In genomic region chr6:24448828-24449525, GRCh38 we compare ENCODE assay signal across 18 cellular contexts.
"Had no signal": no experiment of that assay in that cellular context is flagged by ENCODE, and none has a peak within 500 bp of the region (broad histone marks: within the 10 kb centered on the region; RNA-seq: fewer than 3 reads in every experiment).

No MANE protein-coding gene starts in this region.

- FAIRE-seq: endometrium, frontal cortex had no signal

- DNase-seq: central memory CD4-positive, alpha-beta T cell; cortex of kidney; effector memory CD4-positive, alpha-beta T cell; heart left ventricle; hippocampal formation; occipital lobe; right lobe of liver; stimulated activated CD4-positive, alpha-beta T cell treated with anti-CD3 and anti-CD28 coated beads, Interleukin-4, amount 100 ng/mL, for 1 hour; stimulated activated CD8-positive, alpha-beta memory T cell treated with anti-CD3 and anti-CD28 coated beads, Interleukin-4, amount 100 ng/mL, for 48 hours; stimulated activated naive CD8-positive, alpha-beta T cell treated with anti-CD3 and anti-CD28 coated beads, Interleukin-15, Interleukin-2, amounts not matched to agents 100 U/mL and 50 U/mL, for 24 hours; thyroid gland; upper lobe of right lung had no signal

- H3K9me3 ChIP-seq: heart left ventricle, prostate gland, right lobe of liver, suprapubic skin, thyroid gland, upper lobe of right lung had no signal

- H3K27ac ChIP-seq: heart left ventricle, neural progenitor cell, parathyroid adenoma, prostate gland, right lobe of liver, suprapubic skin, thyroid gland, upper lobe of right lung had no signal

- H3K4me1 ChIP-seq: heart left ventricle, neural progenitor cell, parathyroid adenoma, prostate gland, right lobe of liver, thyroid gland, upper lobe of right lung had no signal

- H3K36me3 ChIP-seq: heart left ventricle, neural progenitor cell, prostate gland, suprapubic skin, thyroid gland, upper lobe of right lung had no signal

- H3K4me3 ChIP-seq: heart left ventricle, neural progenitor cell, prostate gland, right lobe of liver, suprapubic skin, thyroid gland, upper lobe of right lung had no signal

- H3K27me3 ChIP-seq: heart left ventricle, neural progenitor cell, right lobe of liver, suprapubic skin, thyroid gland, upper lobe of right lung had no signal
